ENCODE assay signal across 18 cellular contexts in genomic region chr11:2742611-2743426, GRCh38. TPM values are rescaled to one million over a fixed set of nuclear protein-coding genes. Genes with fewer than 3 reads are reported as not detected.
DNase-seq lines count a peak whose midpoint lies in the region; ATAC-seq and TF ChIP-seq lines count a peak whose summit lies in the region.
"Had no signal": no experiment of that assay in that cellular context is flagged by ENCODE, and none has a peak within 500 bp of the region (broad histone marks: within the 10 kb centered on the region; RNA-seq: fewer than 3 reads in every experiment).

No MANE protein-coding gene starts in this region.

- DNase-seq in HL-60 (ENCODE audit: low read depth in 1 of 2, low spot score in 1 of 2), result no peak
- no peak for DNase-seq in adipocyte (ENCODE audit: low read depth)
- DNase-seq in right lobe of liver, result peak in 2 of 3 donors; percentile 8 to 28
- DNase-seq in spleen, result peak; percentile 64
- DNase-seq in stimulated activated CD4-positive, alpha-beta T cell treated with anti-CD3 and anti-CD28 coated beads, Interleukin-4, amount 100 ng/mL, for 1 hour, result no peak
- no peak for DNase-seq in ecto neural progenitor cell (ENCODE audit: low spot score)
- no peak for DNase-seq in lower leg skin (ENCODE audit: low spot score in 2 of 2)
- DNase-seq: activated CD4-positive, alpha-beta memory T cell treated with anti-CD3 and anti-CD28 coated beads for 36 hours; dermis blood vessel endothelial cell; GDM1; NCI-H1694 treated with DMSO at 0.1 percent for 48 hours; NCI-H69; SHP77 treated with DMSO at 0.1 percent for 48 hours; SW 1271 had no signal

- TF ChIP-seq CTCF in HL-60 (IDR thresholded peaks at IDR 0.05; ENCODE audit: insufficient read depth, low read length) (no peak), right lobe of liver (IDR thresholded peaks at IDR 0.05) (no peak), spleen (IDR thresholded peaks at IDR 0.05 in 8 of 11, conservative IDR thresholded peaks at IDR 0.05 in 3 of 11) (no peak), lower leg skin (IDR thresholded peaks at IDR 0.05) (no peak)

- H3K9ac ChIP-seq in adipocyte (ENCODE audit: low read length), result peak overlapping the region; percentile 78
- H3K9ac ChIP-seq: KMS-11, neural progenitor cell had no signal

- TF ChIP-seq POLR2A in right lobe of liver (IDR thresholded peaks at IDR 0.05), result no peak
- no peak for TF ChIP-seq POLR2A in spleen (IDR thresholded peaks at IDR 0.05)
- TF ChIP-seq POLR2A in lower leg skin (IDR thresholded peaks at IDR 0.05), result no peak

- H3K4me3 ChIP-seq in HL-60 (replicated peaks; ENCODE audit: insufficient read depth, low read length), result no peak overlapping the region
- peak overlapping the region; percentile 54 for H3K4me3 ChIP-seq in adipocyte (ENCODE audit: low read length)
- no peak overlapping the region for H3K4me3 ChIP-seq in right lobe of liver
- no peak overlapping the region for H3K4me3 ChIP-seq in spleen
- no peak overlapping the region for H3K4me3 ChIP-seq in lower leg skin (ENCODE audit: low read depth, poor library complexity, severe bottlenecking)
- H3K4me3 ChIP-seq: left lung, mucosa of descending colon, neural progenitor cell had no signal

- no peaks in the 10 kb centered on the region for H3K9me3 ChIP-seq in adipocyte (ENCODE audit: control insufficient read depth, low read length)
- H3K9me3 ChIP-seq in right lobe of liver, result no peaks in the 10 kb centered on the region
- H3K9me3 ChIP-seq in spleen, result no peaks in the 10 kb centered on the region
- H3K9me3 ChIP-seq: left lung, mucosa of descending colon had no signal

- WGBS in right lobe of liver (ENCODE audit: insufficient coverage, low coverage, low lambda C conversion rate, missing lambda C conversion rate), result 94% methylated on average over 3 of the region's 20 CpGs
- WGBS in spleen, 5 donors, result 87 to 95% (median 90%) methylated on average over 18 to 20 of the region's 20 CpGs
- 88 to 92% methylated on average over 20 of the region's 20 CpGs for WGBS in lower leg skin, 2 donors

- H3K27ac ChIP-seq in HL-60 (replicated peaks), result peak overlapping the region; percentile 79; the same call in 1 of the 2 replicates
- no peak overlapping the region for H3K27ac ChIP-seq in right lobe of liver
- H3K27ac ChIP-seq in spleen, result no peak overlapping the region
- H3K27ac ChIP-seq: KMS-11, left lung, neural progenitor cell had no signal

- intact Hi-C loops in right lobe of liver (cut with DNase I) (no loop called here), spleen (cut with DNase I; ENCODE audit: low total_unique reads) (no loop called here), lower leg skin (cut with DNase I; ENCODE audit: low total_unique reads) (no loop called here)

- no peak for ATAC-seq in right lobe of liver
- ATAC-seq: mucosa of descending colon had no signal

- H3K36me3 ChIP-seq in adipocyte (ENCODE audit: control insufficient read depth, insufficient read depth, low read length, severe bottlenecking), result no peaks in the 10 kb centered on the region
- no peaks in the 10 kb centered on the region for H3K36me3 ChIP-seq in right lobe of liver
- H3K36me3 ChIP-seq in spleen, result no peaks in the 10 kb centered on the region
- H3K36me3 ChIP-seq: left lung, neural progenitor cell had no signal

- H3K4me1 ChIP-seq in adipocyte (ENCODE audit: control insufficient read depth, insufficient read depth, low read length), result peaks cover 29% of the 10 kb centered on the region
- no peaks in the 10 kb centered on the region for H3K4me1 ChIP-seq in right lobe of liver
- peaks cover 0 to 13% (median 2%) of the 10 kb centered on the region in 6 donors for H3K4me1 ChIP-seq in spleen
- H3K4me1 ChIP-seq: left lung, neural progenitor cell had no signal

- H3K27me3 ChIP-seq in HL-60 (ENCODE audit: insufficient read depth, poor library complexity, severe bottlenecking) (no peaks in the 10 kb centered on the region), adipocyte (replicated peaks; ENCODE audit: control insufficient read depth, insufficient read depth, low read length) (peaks cover 4% of the 10 kb centered on the region), right lobe of liver (no peaks in the 10 kb centered on the region), spleen (replicated peaks in 1 of 7) (no peaks in the 10 kb centered on the region)
- H3K27me3 ChIP-seq: left lung had no signal

RNA-seq across cellular contexts. Expression of gene KCNQ1OT1, which starts 43.0 kb away (rescaled TPM):
- 1 to 10 TPM in 2 of 6 experiments, under 1 TPM in 4; 0.37 to 1.7 (median 0.60) TPM for total RNA-seq in right lobe of liver
- total RNA-seq in spleen, result 1 to 10 TPM in 6 of 7 donors, under 1 TPM in 1; 0.87 to 3.1 (median 2.1) TPM
- under 1 TPM; 0.02 to 0.16 (median 0.02) TPM for polyA plus RNA-seq in spleen
- 1 to 10 TPM in 1 of 4 donors, under 1 TPM in 3; 0.63 to 1.8 (median 0.91) TPM for total RNA-seq in lower leg skin

Comparison
In these comparisons a context has a peak if more than half of its experiments do, and no peak if none do; other contexts are left out.
1. DNase-seq: peak in right lobe of liver (2 of 3) and spleen (single experiment); none in HL-60 (0 of 2), adipocyte (single experiment), stimulated activated CD4-positive, alpha-beta T cell treated with anti-CD3 and anti-CD28 coated beads, Interleukin-4, amount 100 ng/mL, for 1 hour (single experiment), ecto neural progenitor cell (single experiment) and lower leg skin (0 of 2).